In the genomic region with DNA sequence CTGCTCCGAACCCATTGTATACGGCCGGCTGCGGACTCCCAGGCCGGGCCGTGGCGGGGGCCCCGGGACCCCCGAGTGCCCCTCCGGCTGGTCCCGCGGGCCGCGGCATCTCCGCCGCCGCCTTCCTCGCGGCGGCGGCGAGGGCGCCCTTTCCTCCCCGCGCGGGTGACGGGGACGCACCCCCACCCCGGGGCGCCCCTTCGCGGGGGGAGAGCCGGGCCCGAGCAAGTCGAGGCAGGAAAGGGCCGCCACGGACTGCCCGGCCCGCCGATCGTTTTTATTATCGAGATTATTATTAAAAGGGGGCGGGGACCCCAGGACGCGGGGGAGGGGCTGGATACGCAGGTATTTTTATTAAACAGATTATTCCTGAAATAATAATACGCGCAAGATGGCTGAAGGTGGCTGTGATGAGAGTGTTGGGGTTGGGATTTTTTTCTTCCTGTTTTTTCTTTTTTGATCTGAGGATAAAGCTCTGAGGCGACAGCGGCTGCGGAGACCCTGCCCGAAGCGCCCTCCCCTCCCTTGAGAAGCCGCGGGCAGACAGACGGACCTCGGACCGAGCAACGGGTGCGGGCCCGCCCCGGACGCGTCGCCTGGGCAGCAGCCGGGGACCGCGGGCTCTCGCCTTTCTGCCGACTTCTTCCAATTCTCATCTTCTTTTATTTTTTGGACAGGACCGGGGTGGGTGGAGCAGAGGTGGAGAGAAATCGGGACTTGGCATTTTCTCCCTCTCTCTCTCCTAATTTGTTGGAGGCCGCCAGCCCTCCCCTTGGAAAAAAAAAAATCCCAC, we compare ENCODE assay signal across 8 cellular contexts. TPM values are rescaled to one million over a fixed set of nuclear protein-coding genes. Genes with fewer than 3 reads are reported as not detected.
DNase-seq lines count a peak whose midpoint lies in the region; ATAC-seq and TF ChIP-seq lines count a peak whose summit lies in the region.

No MANE protein-coding gene starts in this region.

- peaks cover 37% of the 10 kb centered on the region for H3K79me2 ChIP-seq in parathyroid adenoma

- H3K9me3 ChIP-seq in parathyroid adenoma (ENCODE audit: control insufficient read depth, low read length) = no peaks in the 10 kb centered on the region

- no peaks in the 10 kb centered on the region for H3K27me3 ChIP-seq in parathyroid adenoma (ENCODE audit: control insufficient read depth, insufficient read depth, low read length)

- peak overlapping the region; percentile 87 for H3K4me3 Mint-ChIP-seq in activated naive CD8-positive, alpha-beta T cell treated with anti-CD3 and anti-CD28 coated beads, Interleukin-2, amount 10 ng/mL, durations not matched to agents 7 days and 5 days

- no peaks in the 10 kb centered on the region for H3K36me3 ChIP-seq in parathyroid adenoma (ENCODE audit: control insufficient read depth, insufficient read depth, low read length)

- peak overlapping the region; percentile 66 for H2AFZ ChIP-seq in parathyroid adenoma

- peak overlapping the region; percentile 85 for H3K9ac ChIP-seq in parathyroid adenoma

- intact Hi-C loops in Right ventricle myocardium superior (cut with DNase I) = loop anchor here (2.0 kb wide), 1 partner anchor 140 kb away; a partner anchor contains a TSS

- POLR2A ChIA-PET in activated naive CD8-positive, alpha-beta T cell treated with anti-CD3 and anti-CD28 coated beads, Interleukin-2, amount 10 ng/mL, durations not matched to agents 7 days and 5 days (lab: Charles Lee) = interaction anchor here (0.9 to 2.0 kb wide), 18 partner anchors 9 to 192 kb away, joined by 3 to 18 read pairs (median 6); a partner anchor contains a TSS

- H3K36me3 Mint-ChIP-seq in activated naive CD8-positive, alpha-beta T cell treated with anti-CD3 and anti-CD28 coated beads, Interleukin-2, amount 10 ng/mL, durations not matched to agents 7 days and 5 days = peaks cover 7% of the 10 kb centered on the region

- peaks cover 24% of the 10 kb centered on the region for H3K4me1 Mint-ChIP-seq in activated naive CD8-positive, alpha-beta T cell treated with anti-CD3 and anti-CD28 coated beads, Interleukin-2, amount 10 ng/mL, durations not matched to agents 7 days and 5 days

- H3K4me2 ChIP-seq in parathyroid adenoma (ENCODE audit: low read length) = peak overlapping the region; percentile 92

- H3K27ac ChIP-seq in parathyroid adenoma = peak overlapping the region; percentile 99

- no peak for TF ChIP-seq CTCF in parathyroid adenoma (IDR thresholded peaks at IDR 0.05)

- peak overlapping the region; percentile 71 for H3K4me3 ChIP-seq in parathyroid adenoma (ENCODE audit: low read depth, low read length)

- peak overlapping the region; percentile 84 for H3K27ac Mint-ChIP-seq in activated naive CD8-positive, alpha-beta T cell treated with anti-CD3 and anti-CD28 coated beads, Interleukin-2, amount 10 ng/mL, durations not matched to agents 7 days and 5 days

- ATAC-seq in HG02763 (IDR thresholded peaks at IDR 0.05; ENCODE audit: unreplicated experiment) (peak; percentile 2), Right ventricle myocardium superior (ENCODE audit: poor library complexity) (peak; percentile 2), HG03039 (IDR thresholded peaks at IDR 0.05; ENCODE audit: unreplicated experiment) (no peak)
- no peak for ATAC-seq in activated naive CD8-positive, alpha-beta T cell treated with anti-CD3 and anti-CD28 coated beads, Interleukin-2, amount 10 ng/mL, durations not matched to agents 7 days and 5 days (ENCODE audit: low read depth)

- DNase-seq in DMS153 (lab: John Stamatoyannopoulos, UW) = peak; percentile 40
- DNase-seq in RKO (ENCODE audit: low spot score) = peak; percentile 46
- peak; percentile 62 for DNase-seq in activated naive CD8-positive, alpha-beta T cell treated with anti-CD3 and anti-CD28 coated beads, Interleukin-2, amount 10 ng/mL, durations not matched to agents 7 days and 5 days
- DNase-seq in Right ventricle myocardium superior = peak; percentile 84
- no peak for DNase-seq in HuH-7 (ENCODE audit: low spot score)

- H3K27me3 Mint-ChIP-seq in activated naive CD8-positive, alpha-beta T cell treated with anti-CD3 and anti-CD28 coated beads, Interleukin-2, amount 10 ng/mL, durations not matched to agents 7 days and 5 days = peaks cover 2% of the 10 kb centered on the region

- H3K4me1 ChIP-seq in parathyroid adenoma = peaks cover 19% of the 10 kb centered on the region

- H3K9me3 Mint-ChIP-seq in activated naive CD8-positive, alpha-beta T cell treated with anti-CD3 and anti-CD28 coated beads, Interleukin-2, amount 10 ng/mL, durations not matched to agents 7 days and 5 days = no peaks in the 10 kb centered on the region

RNA-seq across cellular contexts. Expression of a gene that starts 1.5 kb away (rescaled TPM):
- 10 to 100 TPM; 54.7 to 55.1 TPM for total RNA-seq in activated naive CD8-positive, alpha-beta T cell treated with anti-CD3 and anti-CD28 coated beads, Interleukin-2, amount 10 ng/mL, durations not matched to agents 7 days and 5 days
- total RNA-seq in Right ventricle myocardium superior = 103 TPM

Comparison
In these comparisons a context has a peak if more than half of its experiments do, and no peak if none do; other contexts are left out.
1. ATAC-seq: peak in HG02763 (single experiment) and Right ventricle myocardium superior (single experiment); none in activated naive CD8-positive, alpha-beta T cell treated with anti-CD3 and anti-CD28 coated beads, Interleukin-2, amount 10 ng/mL, durations not matched to agents 7 days and 5 days (single experiment) and HG03039 (single experiment).